ENCODE assay signal across 10 cellular contexts in the genomic region with DNA sequence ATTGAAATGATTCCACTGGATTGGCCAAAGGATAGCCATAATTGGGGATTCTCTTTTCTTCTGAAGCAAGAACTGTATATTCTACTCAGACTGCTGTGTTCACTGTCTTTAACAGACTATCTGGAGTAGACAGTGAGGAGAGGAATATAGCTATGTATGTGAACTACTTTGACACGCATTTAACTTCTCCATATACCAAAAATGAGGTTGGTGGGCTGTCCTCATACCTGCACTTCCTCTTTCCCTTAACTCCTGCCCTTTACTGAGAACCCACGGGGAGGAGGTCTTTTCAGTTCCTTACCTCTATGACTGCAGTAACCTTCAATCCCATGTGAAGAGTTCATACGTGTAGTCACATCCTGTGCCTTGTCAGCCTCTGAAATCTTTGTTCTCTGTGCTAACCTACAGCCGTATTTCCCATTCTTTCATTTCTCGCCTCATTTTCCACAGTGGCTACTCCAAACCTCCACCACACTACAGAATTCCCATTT.
DNase-seq lines count a peak whose midpoint lies in the region; ATAC-seq, FAIRE-seq and TF ChIP-seq lines count a peak whose summit lies in the region.
"Had no signal": no experiment of that assay in that cellular context is flagged by ENCODE, and none has a peak within 500 bp of the region (broad histone marks: within the 10 kb centered on the region; RNA-seq: fewer than 3 reads in every experiment).

No MANE protein-coding gene starts in this region.

- no peaks in the 10 kb centered on the region for H3K27me3 ChIP-seq in HepG2 (ENCODE audit: control insufficient read depth in 1 of 2, insufficient read depth in 2 of 2, low read length in 2 of 2)
- H3K27me3 ChIP-seq: cardiac muscle cell had no signal

- H3K9me3 ChIP-seq in HepG2 (ENCODE audit: low read length): peaks cover 78% of the 10 kb centered on the region

- H3K27ac Mint-ChIP-seq in activated T-helper 1 cell treated with anti-CD3 and anti-CD28 coated beads, Interleukin-12 subunit alpha, Interleukin-12 subunit beta, Interleukin-2, Interleukin-4 antibody, amounts not matched to agents 30 ng/mL and 10 ng/mL and 1 ng/mL, durations not matched to agents 14 hours and 24 hours and 36 hours: peak overlapping the region; percentile 31
- H3K27ac Mint-ChIP-seq in MCF 10A (ENCODE audit: low read depth, unreplicated experiment): no peak overlapping the region

- peak; percentile 35 for DNase-seq in GM20000 (ENCODE audit: low spot score)
- DNase-seq in activated T-helper 1 cell treated with anti-CD3 and anti-CD28 coated beads, Interleukin-12 subunit alpha, Interleukin-12 subunit beta, Interleukin-2, Interleukin-4 antibody, amounts not matched to agents 30 ng/mL and 10 ng/mL and 1 ng/mL, durations not matched to agents 14 hours and 24 hours and 36 hours (ENCODE audit: low spot score): no peak
- no peak for DNase-seq in HepG2 (ENCODE audit: low spot score)
- DNase-seq in cerebellum (ENCODE audit: low spot score): no peak
- no peak for DNase-seq in MCF 10A (ENCODE audit: unreplicated experiment)
- DNase-seq in left lobe of liver (ENCODE audit: low spot score): no peak

- WGBS in HepG2 (ENCODE audit: low lambda C conversion rate): 17% methylated on average over 5 of the region's 5 CpGs

- no peaks in the 10 kb centered on the region for H3K79me2 ChIP-seq in HepG2 (ENCODE audit: insufficient read depth, low read length)

- peaks cover 7% of the 10 kb centered on the region for H3K9me3 Mint-ChIP-seq in activated T-helper 1 cell treated with anti-CD3 and anti-CD28 coated beads, Interleukin-12 subunit alpha, Interleukin-12 subunit beta, Interleukin-2, Interleukin-4 antibody, amounts not matched to agents 30 ng/mL and 10 ng/mL and 1 ng/mL, durations not matched to agents 14 hours and 24 hours and 36 hours
- peaks cover 34% of the 10 kb centered on the region for H3K9me3 Mint-ChIP-seq in MCF 10A (ENCODE audit: unreplicated experiment)

- H3K4me3 Mint-ChIP-seq in activated T-helper 1 cell treated with anti-CD3 and anti-CD28 coated beads, Interleukin-12 subunit alpha, Interleukin-12 subunit beta, Interleukin-2, Interleukin-4 antibody, amounts not matched to agents 30 ng/mL and 10 ng/mL and 1 ng/mL, durations not matched to agents 14 hours and 24 hours and 36 hours: no peak overlapping the region
- H3K4me3 Mint-ChIP-seq in MCF 10A (ENCODE audit: unreplicated experiment): no peak overlapping the region

- no peak overlapping the region for H3K27ac ChIP-seq in HepG2 (ENCODE audit: extremely low read length, insufficient read depth, low read length)
- H3K27ac ChIP-seq: cardiac muscle cell had no signal

- peaks cover 7% of the 10 kb centered on the region for H3K4me1 Mint-ChIP-seq in activated T-helper 1 cell treated with anti-CD3 and anti-CD28 coated beads, Interleukin-12 subunit alpha, Interleukin-12 subunit beta, Interleukin-2, Interleukin-4 antibody, amounts not matched to agents 30 ng/mL and 10 ng/mL and 1 ng/mL, durations not matched to agents 14 hours and 24 hours and 36 hours (ENCODE audit: low read depth)
- no peaks in the 10 kb centered on the region for H3K4me1 Mint-ChIP-seq in MCF 10A (ENCODE audit: insufficient read depth, unreplicated experiment)

- BruUV-seq in HepG2 (replicated peaks; lab: Mats Ljungman, UMichigan) (no TSS peak), MCF 10A (replicated peaks; lab: Mats Ljungman, UMichigan) (no TSS peak)

- H4K20me1 ChIP-seq in HepG2 (ENCODE audit: insufficient read depth, low read length): no peaks in the 10 kb centered on the region

- FAIRE-seq in HepG2 (lab: Jason Lieb, UNC): no peak
- FAIRE-seq: G401.6 had no signal

- no peak overlapping the region for H3K4me3 ChIP-seq in HepG2 (replicated peaks in 1 of 3; ENCODE audit: insufficient read depth in 1 of 3, low read depth in 2 of 3, low read length in 3 of 3)
- H3K4me3 ChIP-seq: cardiac muscle cell had no signal

- no peak overlapping the region for H3K4me2 ChIP-seq in HepG2 (ENCODE audit: low read depth, low read length)

- in situ Hi-C loops in HepG2 (cut with HindIII; ENCODE audit: extremely low pct_ligation_motif_present, low pct_unique_long_range_greater_than_20kb): no loop called here

- H3K27me3 Mint-ChIP-seq in activated T-helper 1 cell treated with anti-CD3 and anti-CD28 coated beads, Interleukin-12 subunit alpha, Interleukin-12 subunit beta, Interleukin-2, Interleukin-4 antibody, amounts not matched to agents 30 ng/mL and 10 ng/mL and 1 ng/mL, durations not matched to agents 14 hours and 24 hours and 36 hours (ENCODE audit: insufficient read depth): peaks cover 2% of the 10 kb centered on the region
- H3K27me3 Mint-ChIP-seq in MCF 10A (ENCODE audit: insufficient read depth, unreplicated experiment): no peaks in the 10 kb centered on the region

- POLR2A ChIA-PET in HepG2 (lab: Yijun Ruan, JAX) (no interaction called here), MCF 10A (lab: Yijun Ruan, JAX) (interaction anchor here (0.7 kb wide), 1 partner anchor 188 kb away, joined by 3 read pairs; no protein-coding TSS in a partner anchor)

- no peak overlapping the region for H3K9ac ChIP-seq in HepG2 (ENCODE audit: insufficient read depth, low read depth, low read length)

- H3K36me3 ChIP-seq in HepG2 (replicated peaks in 1 of 2; ENCODE audit: control insufficient read depth in 1 of 2, insufficient read depth in 2 of 2, low read length in 2 of 2): no peaks in the 10 kb centered on the region
- H3K36me3 ChIP-seq: cardiac muscle cell had no signal

- ATAC-seq in GM18499 (IDR thresholded peaks at IDR 0.05; ENCODE audit: insufficient read depth, unreplicated experiment): peak; percentile 51
- peak; percentile 58 for ATAC-seq in HG03139 (IDR thresholded peaks at IDR 0.05; ENCODE audit: unreplicated experiment)
- no peak for ATAC-seq in HepG2
- ATAC-seq in left lobe of liver: no peak

- no peak overlapping the region for H2AFZ ChIP-seq in HepG2 (ENCODE audit: low read length)

- CTCF ChIA-PET in HepG2 (lab: Yijun Ruan, JAX; ENCODE audit: low intra/inter-chr PET ratio, low total read pairs): no interaction called here
- CTCF ChIA-PET in MCF 10A (lab: Yijun Ruan, JAX): interaction anchor here (0.5 to 0.7 kb wide), 5 partner anchors 40 to 1919 kb away, joined by 3 read pairs; no protein-coding TSS in a partner anchor

- no peak for TF ChIP-seq CTCF in GM20000 (IDR thresholded peaks at IDR 0.05; ENCODE audit: extremely low read depth, missing control alignments)
- TF ChIP-seq CTCF in HepG2 (CRISPR knock-in tag; IDR thresholded peaks at IDR 0.05): no peak
- no peak for TF ChIP-seq CTCF in MCF 10A (IDR thresholded peaks at IDR 0.05; ENCODE audit: unreplicated experiment)

- no peak for TF ChIP-seq RAD21 in HepG2 (CRISPR knock-in tag; IDR thresholded peaks at IDR 0.05)

- no peaks in the 10 kb centered on the region for H3K4me1 ChIP-seq in HepG2 (ENCODE audit: insufficient read depth, low read length)

- TF ChIP-seq POLR2A in HepG2 (IDR thresholded peaks at IDR 0.05; ENCODE audit: insufficient read depth in 1 of 2, low read depth in 2 of 2, low read length in 2 of 2): no peak

- no peaks in the 10 kb centered on the region for H3K36me3 Mint-ChIP-seq in activated T-helper 1 cell treated with anti-CD3 and anti-CD28 coated beads, Interleukin-12 subunit alpha, Interleukin-12 subunit beta, Interleukin-2, Interleukin-4 antibody, amounts not matched to agents 30 ng/mL and 10 ng/mL and 1 ng/mL, durations not matched to agents 14 hours and 24 hours and 36 hours (ENCODE audit: low read depth)
- peaks cover 6% of the 10 kb centered on the region for H3K36me3 Mint-ChIP-seq in MCF 10A (ENCODE audit: insufficient read depth, unreplicated experiment)

- TF ChIP-seq EP300 in HepG2 (IDR thresholded peaks at IDR 0.05; ENCODE audit: low read depth in 2 of 2, low read length in 2 of 2): no peak
- TF ChIP-seq EP300 in HepG2 (CRISPR knock-in tag; IDR thresholded peaks at IDR 0.05; ENCODE audit: borderline replicate concordance): no peak

- intact Hi-C loops in activated T-helper 1 cell treated with anti-CD3 and anti-CD28 coated beads, Interleukin-12 subunit alpha, Interleukin-12 subunit beta, Interleukin-2, Interleukin-4 antibody, amounts not matched to agents 30 ng/mL and 10 ng/mL and 1 ng/mL, durations not matched to agents 14 hours and 24 hours and 36 hours (cut with micrococcal nuclease): no loop called here
- intact Hi-C loops in HepG2 (cut with micrococcal nuclease; ENCODE audit: unreplicated experiment) (no loop called here), MCF 10A (cut with micrococcal nuclease) (no loop called here)

TF ChIP-seq in HepG2, 621 proteins besides CTCF, POLR2A, EP300 and RAD21 (continues in another document):
- TF ChIP-seq JDP2 (CRISPR knock-in tag; IDR thresholded peaks at IDR 0.05; ENCODE audit: borderline replicate concordance): no peak
- TF ChIP-seq PRPF4 (IDR thresholded peaks at IDR 0.05; ENCODE audit: low read depth, low read length, poor library complexity, severe bottlenecking): no peak
- TF ChIP-seq, protein P1, sequence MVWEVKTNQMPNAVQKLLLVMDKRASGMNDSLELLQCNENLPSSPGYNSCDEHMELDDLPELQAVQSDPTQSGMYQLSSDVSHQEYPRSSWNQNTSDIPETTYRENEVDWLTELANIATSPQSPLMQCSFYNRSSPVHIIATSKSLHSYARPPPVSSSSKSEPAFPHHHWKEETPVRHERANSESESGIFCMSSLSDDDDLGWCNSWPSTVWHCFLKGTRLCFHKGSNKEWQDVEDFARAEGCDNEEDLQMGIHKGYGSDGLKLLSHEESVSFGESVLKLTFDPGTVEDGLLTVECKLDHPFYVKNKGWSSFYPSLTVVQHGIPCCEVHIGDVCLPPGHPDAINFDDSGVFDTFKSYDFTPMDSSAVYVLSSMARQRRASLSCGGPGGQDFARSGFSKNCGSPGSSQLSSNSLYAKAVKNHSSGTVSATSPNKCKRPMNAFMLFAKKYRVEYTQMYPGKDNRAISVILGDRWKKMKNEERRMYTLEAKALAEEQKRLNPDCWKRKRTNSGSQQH (CRISPR knock-in tag; IDR thresholded peaks at IDR 0.05; ENCODE audit: low read depth): no peak

Comparison
In these comparisons a context has a peak if more than half of its experiments do, and no peak if none do; other contexts are left out.
1. ATAC-seq: peak in GM18499 (single experiment) and HG03139 (single experiment); none in HepG2 (single experiment) and left lobe of liver (single experiment).